Comparison of ENCODE assay signal across 19 cellular contexts in genomic region chr7:26034386-26034785, GRCh38.
DNase-seq lines count a peak whose midpoint lies in the region; ATAC-seq, FAIRE-seq and TF ChIP-seq lines count a peak whose summit lies in the region.
"Had no signal": no experiment of that assay in that cellular context is flagged by ENCODE, and none has a peak within 500 bp of the region (broad histone marks: within the 10 kb centered on the region; RNA-seq: fewer than 3 reads in every experiment).

No MANE protein-coding gene starts in this region.

- H3K9me3 ChIP-seq in kidney (ENCODE audit: control insufficient read depth in 1 of 2, low read length in 2 of 2) = no peaks in the 10 kb centered on the region
- H3K9me3 ChIP-seq: A549 had no signal

- H3K36me3 Mint-ChIP-seq in activated T-cell treated with anti-CD3 and anti-CD28 coated beads, Interleukin-2, amount 50 U/mL, for 72 hours (ENCODE audit: insufficient read depth in 2 of 2) = no peaks in the 10 kb centered on the region
- no peaks in the 10 kb centered on the region for H3K36me3 Mint-ChIP-seq in activated T-cell treated with anti-CD3 and anti-CD28 coated beads, Interleukin-2, amount 50 U/mL, for 24 hours (ENCODE audit: low read depth)

- intact Hi-C loops in kidney (cut with DNase I) = no loop called here

- H3K9ac ChIP-seq in kidney (ENCODE audit: low read length in 2 of 2) (no peak overlapping the region), mesendoderm (ENCODE audit: low read length) (no peak overlapping the region)

- peaks cover 10% of the 10 kb centered on the region for H3K4me1 Mint-ChIP-seq in activated T-cell treated with anti-CD3 and anti-CD28 coated beads, Interleukin-2, amount 50 U/mL, for 72 hours (ENCODE audit: low read depth)
- peaks cover 14% of the 10 kb centered on the region for H3K4me1 Mint-ChIP-seq in activated T-cell treated with anti-CD3 and anti-CD28 coated beads, Interleukin-2, amount 50 U/mL, for 24 hours (ENCODE audit: low read depth)

- no peaks in the 10 kb centered on the region for H3K36me3 ChIP-seq in kidney (ENCODE audit: control insufficient read depth in 1 of 2, insufficient read depth in 2 of 2, low read length in 2 of 2)
- no peaks in the 10 kb centered on the region for H3K36me3 ChIP-seq in mesendoderm (ENCODE audit: control insufficient read depth, insufficient read depth, low read length)

- H4K8ac ChIP-seq in mesendoderm (ENCODE audit: low read depth, low read length) = no peak overlapping the region

- no peak overlapping the region for H3K27ac Mint-ChIP-seq in activated T-cell treated with anti-CD3 and anti-CD28 coated beads, Interleukin-2, amount 50 U/mL, for 72 hours
- H3K27ac Mint-ChIP-seq in activated T-cell treated with anti-CD3 and anti-CD28 coated beads, Interleukin-2, amount 50 U/mL, for 24 hours = no peak overlapping the region
- H3K27ac Mint-ChIP-seq: CD4-positive, CD25-positive, alpha-beta regulatory T cell had no signal

- no peaks in the 10 kb centered on the region for H3K9me3 Mint-ChIP-seq in activated T-cell treated with anti-CD3 and anti-CD28 coated beads, Interleukin-2, amount 50 U/mL, for 72 hours
- peaks cover 3% of the 10 kb centered on the region for H3K9me3 Mint-ChIP-seq in activated T-cell treated with anti-CD3 and anti-CD28 coated beads, Interleukin-2, amount 50 U/mL, for 24 hours

- no peak overlapping the region for H2AK5ac ChIP-seq in mesendoderm (ENCODE audit: low read length)

- peaks cover 27% of the 10 kb centered on the region for H3K27me3 Mint-ChIP-seq in activated T-cell treated with anti-CD3 and anti-CD28 coated beads, Interleukin-2, amount 50 U/mL, for 72 hours (ENCODE audit: low read depth)
- H3K27me3 Mint-ChIP-seq in activated T-cell treated with anti-CD3 and anti-CD28 coated beads, Interleukin-2, amount 50 U/mL, for 24 hours = peaks cover 32% of the 10 kb centered on the region

- TF ChIP-seq CTCF in kidney (IDR thresholded peaks at IDR 0.05; ENCODE audit: borderline replicate concordance, extremely low read depth, insufficient read depth) = no peak
- no peak for TF ChIP-seq CTCF in foreskin keratinocyte (conservative IDR thresholded peaks at IDR 0.05)

- H3K79me1 ChIP-seq in mesendoderm (ENCODE audit: low read length) = no peaks in the 10 kb centered on the region

- peak; percentile 32 to 44 for ATAC-seq in activated T-cell treated with anti-CD3 and anti-CD28 coated beads, Interleukin-2, amount 50 U/mL, for 72 hours (replicated peaks in 1 of 2)
- no peak for ATAC-seq in foreskin keratinocyte

- no CpG with 5 or more reads among the region's 3 CpGs for WGBS in mesendoderm (ENCODE audit: extremely low coverage, insufficient coverage, low lambda C conversion rate)

- H3K4me3 ChIP-seq in kidney (ENCODE audit: low read length in 2 of 2) (no peak overlapping the region), mesendoderm (ENCODE audit: low read length) (no peak overlapping the region)
- H3K4me3 ChIP-seq: A549, SK-N-MC had no signal

- H3K27ac ChIP-seq in kidney (ENCODE audit: low read depth in 2 of 2, low read length in 2 of 2) = no peak overlapping the region
- no peak overlapping the region for H3K27ac ChIP-seq in foreskin keratinocyte
- H3K27ac ChIP-seq in mesendoderm (ENCODE audit: low read depth, low read length) = no peak overlapping the region
- H3K27ac ChIP-seq: A549, SK-N-MC had no signal

- H2BK15ac ChIP-seq in mesendoderm (replicated peaks; ENCODE audit: low read depth) = no peak overlapping the region

- H2BK5ac ChIP-seq in mesendoderm (ENCODE audit: low read length) = no peak overlapping the region

- no peak overlapping the region for H4K5ac ChIP-seq in mesendoderm (ENCODE audit: low read length)

- peaks cover 23% of the 10 kb centered on the region for H3K27me3 ChIP-seq in foreskin keratinocyte
- H3K27me3 ChIP-seq in mesendoderm (ENCODE audit: insufficient read depth, low read length, poor library complexity) = no peaks in the 10 kb centered on the region

- H3K4me3 Mint-ChIP-seq in activated T-cell treated with anti-CD3 and anti-CD28 coated beads, Interleukin-2, amount 50 U/mL, for 72 hours = no peak overlapping the region
- no peak overlapping the region for H3K4me3 Mint-ChIP-seq in activated T-cell treated with anti-CD3 and anti-CD28 coated beads, Interleukin-2, amount 50 U/mL, for 24 hours
- H3K4me3 Mint-ChIP-seq: CD4-positive, CD25-positive, alpha-beta regulatory T cell had no signal

- H3K56ac ChIP-seq in mesendoderm (ENCODE audit: low read length) = no peak overlapping the region

- H3K79me2 ChIP-seq in mesendoderm (ENCODE audit: control insufficient read depth, insufficient read depth, low read length) = no peaks in the 10 kb centered on the region

- no peak overlapping the region for H3K18ac ChIP-seq in mesendoderm (ENCODE audit: low read length)

- H3K4me2 ChIP-seq in mesendoderm (ENCODE audit: low read length) = no peak overlapping the region
- H3K4me2 ChIP-seq: A549 had no signal

- H3K4me1 ChIP-seq in kidney (ENCODE audit: control insufficient read depth in 1 of 2, insufficient read depth in 1 of 2, low read depth in 1 of 2, low read length in 2 of 2) (no peaks in the 10 kb centered on the region), foreskin keratinocyte (no peaks in the 10 kb centered on the region), mesendoderm (ENCODE audit: control insufficient read depth, low read depth, low read length) (no peaks in the 10 kb centered on the region)
- H3K4me1 ChIP-seq: A549 had no signal

- peak in 1 of 2 donors; percentile 9 for DNase-seq in activated T-cell treated with anti-CD3 and anti-CD28 coated beads, Interleukin-2, amount 50 U/mL, for 72 hours
- no peak for DNase-seq in activated T-cell treated with anti-CD3 and anti-CD28 coated beads, Interleukin-2, amount 50 U/mL, for 24 hours
- DNase-seq in M059J (ENCODE audit: low read depth) (peak; percentile 14), RCC 7860 (ENCODE audit: low spot score) (no peak), putamen (ENCODE audit: low spot score) (peak; percentile 7), kidney (no peak), foreskin keratinocyte (no peak), mesendoderm (no peak)
- DNase-seq: AML-193; CD4-positive, CD25-positive, alpha-beta regulatory T cell; GF-D8; GOT3; NCI-H1417; NCI-H1930; NCI-H2171 treated with DMSO at 0.1 percent for 48 hours; NCI-H510A; NCI-H82 had no signal

- H3K4ac ChIP-seq in mesendoderm (ENCODE audit: low read depth, low read length) = no peak overlapping the region

- H2BK120ac ChIP-seq in mesendoderm (ENCODE audit: low read depth, low read length) = no peak overlapping the region

- H3K23ac ChIP-seq in mesendoderm (ENCODE audit: low read length) = no peak overlapping the region

- FAIRE-seq in RCC 7860 (lab: Jason Lieb, UNC) (peak; percentile 26), kidney (lab: Jason Lieb, UNC) (no peak)
- FAIRE-seq: A549 had no signal

Comparison
In these comparisons a context has a peak if more than half of its experiments do, and no peak if none do; other contexts are left out.
1. DNase-seq: peak in M059J (single experiment) and putamen (single experiment); none in activated T-cell treated with anti-CD3 and anti-CD28 coated beads, Interleukin-2, amount 50 U/mL, for 24 hours (single experiment), RCC 7860 (single experiment), kidney (single experiment), foreskin keratinocyte (0 of 2) and mesendoderm (single experiment).